In genomic region chr17:44331249-44331760, GRCh38 we compare ENCODE assay signal across 8 cellular contexts. TPM values are rescaled to one million over a fixed set of nuclear protein-coding genes. Genes with fewer than 3 reads are reported as not detected.
DNase-seq lines count a peak whose midpoint lies in the region; ATAC-seq and TF ChIP-seq lines count a peak whose summit lies in the region.

No MANE protein-coding gene starts in this region.

- H3K27ac Mint-ChIP-seq in HFFc6: no peak overlapping the region; the same call in 1 of the 2 replicates

- peaks cover 0 to 2% of the 10 kb centered on the region in 2 donors for H3K4me1 ChIP-seq in lung (ENCODE audit: control insufficient read depth in 2 of 2, insufficient read depth in 2 of 2, low read length in 2 of 2)

- DNase-seq in HFFc6 (peak; percentile 59), NCI-H748 (lab: John Stamatoyannopoulos, UW; ENCODE audit: unreplicated experiment) (peak; percentile 87), dorsolateral prefrontal cortex (peak in 4 of 10 donors; percentile 60 to 86 (median 76)), lung (ENCODE audit: low spot score) (peak; percentile 83)
- peak; percentile 73 to 84 for DNase-seq in activated CD4-positive, alpha-beta T cell treated with anti-CD3 and anti-CD28 coated beads, Interleukin-2, amount 50 U/mL, for 48 hours
- DNase-seq in stimulated activated naive CD4-positive, alpha-beta T cell (lab: John Stamatoyannopoulos, UW): peak; percentile 44 to 85 (median 56)

- peaks cover 5% of the 10 kb centered on the region for H3K27me3 Mint-ChIP-seq in HFFc6 (ENCODE audit: insufficient read depth)

- no peak for ATAC-seq in lung (ENCODE audit: insufficient read depth, low FRiP score)
- no peak for ATAC-seq in GM18520 (IDR thresholded peaks at IDR 0.05; ENCODE audit: unreplicated experiment)

- WGBS in lung, 2 donors: 4% methylated on average over 7 of the region's 7 CpGs

- H3K27ac ChIP-seq in C4-2B (no peak overlapping the region), dorsolateral prefrontal cortex (peak overlapping the region in 26 of 59 donors; percentile 4 to 74 (median 44)), lung (ENCODE audit: low read depth in 1 of 2, low read length in 1 of 2) (no peak overlapping the region)

- no peaks in the 10 kb centered on the region for H3K9me3 Mint-ChIP-seq in HFFc6

- TF ChIP-seq CTCF in C4-2B (conservative IDR thresholded peaks at IDR 0.05): peak; percentile 80
- peak; percentile 92 for TF ChIP-seq CTCF in HFFc6 (IDR thresholded peaks at IDR 0.05)
- peak; percentile 76 to 96 (median 86) for TF ChIP-seq CTCF in dorsolateral prefrontal cortex (IDR thresholded peaks at IDR 0.05 in 54 of 56, conservative IDR thresholded peaks at IDR 0.05 in 2 of 56; ENCODE audit: low read depth in 1 of 56, partially characterized antibody in 56 of 56)
- peak; percentile 71 for TF ChIP-seq CTCF in lung (IDR thresholded peaks at IDR 0.05; ENCODE audit: control extremely low read depth, extremely low read depth)

- H3K4me1 Mint-ChIP-seq in HFFc6 (ENCODE audit: low read depth): peaks cover 25% of the 10 kb centered on the region

- no peak overlapping the region for H3K4me3 Mint-ChIP-seq in HFFc6

- no peaks in the 10 kb centered on the region for H3K36me3 ChIP-seq in lung (ENCODE audit: control insufficient read depth in 2 of 2, insufficient read depth in 2 of 2, low read length in 2 of 2)

- intact Hi-C loops in dorsolateral prefrontal cortex (cut with DNase I): no loop called here

- H3K27me3 ChIP-seq in dorsolateral prefrontal cortex: no peaks in the 10 kb centered on the region
- no peaks in the 10 kb centered on the region for H3K27me3 ChIP-seq in lung (ENCODE audit: control insufficient read depth, insufficient read depth)

- no peaks in the 10 kb centered on the region for H3K36me3 Mint-ChIP-seq in HFFc6 (ENCODE audit: low read depth)

- no peaks in the 10 kb centered on the region for H3K9me3 ChIP-seq in lung (ENCODE audit: control insufficient read depth in 2 of 2, insufficient read depth in 1 of 2, low read length in 1 of 2)

- H3K4me3 ChIP-seq in dorsolateral prefrontal cortex (peak overlapping the region in 15 of 59 donors; percentile 0 to 33 (median 17)), lung (no peak overlapping the region)

RNA-seq across cellular contexts. Expression of gene SLC25A39, which starts 6.7 kb away (rescaled TPM):
- total RNA-seq in HFFc6 (2021; fragmentation: NEBNext Ultra II Directional; extraction: Animal tissue kit (Norgen Biotek cat#: 25700)): 100 to 1,000 TPM in 5 of 6 experiments, 10 to 100 TPM in 1; 94.8 to 116 (median 108) TPM
- total RNA-seq in dorsolateral prefrontal cortex (100 to 1,000 TPM in 1 of 120 experiments, 10 to 100 TPM in 119; 42.3 to 102 (median 61.2) TPM), lung (100 to 1,000 TPM in 1 of 2 donors, 10 to 100 TPM in 1; 66.4 to 134 TPM)
- 100 to 1,000 TPM; 104 to 130 TPM for polyA plus RNA-seq in lung

RNA-seq across cellular contexts. Expression of gene GRN, which starts 13.8 kb away (rescaled TPM):
- total RNA-seq in HFFc6 (2021; fragmentation: NEBNext Ultra II Directional; extraction: Animal tissue kit (Norgen Biotek cat#: 25700)): 100 to 1,000 TPM; 186 to 249 (median 221) TPM
- total RNA-seq in dorsolateral prefrontal cortex (100 to 1,000 TPM in 7 of 120 experiments, 10 to 100 TPM in 113; 42.3 to 110 (median 70.1) TPM), lung (100 to 1,000 TPM; 300 to 753 TPM)
- 100 to 1,000 TPM; 160 to 719 TPM for polyA plus RNA-seq in lung

RNA-seq across cellular contexts. Expression of gene RUNDC3A, which starts 22.9 kb away (rescaled TPM):
- under 1 TPM in 1 of 6 experiments, not detected in 5; 0.17 TPM for total RNA-seq in HFFc6 (2021; fragmentation: NEBNext Ultra II Directional; extraction: Animal tissue kit (Norgen Biotek cat#: 25700))
- 100 to 1,000 TPM; 123 to 489 (median 370) TPM for total RNA-seq in dorsolateral prefrontal cortex
- total RNA-seq in lung: 1 to 10 TPM in 1 of 2 donors, under 1 TPM in 1; 0.61 to 4.9 TPM
- polyA plus RNA-seq in lung: under 1 TPM; 0.70 to 0.91 TPM

RNA-seq across cellular contexts. Expression of gene FAM171A2, which starts 32.3 kb away (rescaled TPM):
- 1 to 10 TPM; 1.6 to 1.9 (median 1.8) TPM for total RNA-seq in HFFc6 (2021; fragmentation: NEBNext Ultra II Directional; extraction: Animal tissue kit (Norgen Biotek cat#: 25700))
- total RNA-seq in dorsolateral prefrontal cortex: 10 to 100 TPM; 17.3 to 81.0 (median 52.3) TPM
- total RNA-seq in lung: 1 to 10 TPM; 1.1 to 8.0 TPM
- polyA plus RNA-seq in lung: under 1 TPM; 0.47 TPM

RNA-seq across cellular contexts. Expression of gene ITGA2B, which starts 58.1 kb away (rescaled TPM):
- under 1 TPM in 2 of 6 experiments, not detected in 4; 0.18 to 0.19 TPM for total RNA-seq in HFFc6 (2021; fragmentation: NEBNext Ultra II Directional; extraction: Animal tissue kit (Norgen Biotek cat#: 25700))
- 10 to 100 TPM in 53 of 120 experiments, 1 to 10 TPM in 67; 3.3 to 25.4 (median 9.6) TPM for total RNA-seq in dorsolateral prefrontal cortex
- total RNA-seq in lung: 1 to 10 TPM; 2.1 to 9.2 TPM
- 1 to 10 TPM; 1.4 to 6.3 TPM for polyA plus RNA-seq in lung

Comparison
In these comparisons a context has a peak if more than half of its experiments do, and no peak if none do; other contexts are left out.
1. RNA of gene RUNDC3A, which starts 22.9 kb away (total RNA-seq): 123 to 489 TPM in dorsolateral prefrontal cortex; 0.61 to 4.9 TPM in lung and 0.17 TPM in HFFc6; every median in the first group is over 10 times any median in the second.
2. Peak in every context shown above with its lines, with median percentiles within 50 percentile points of each other: CTCF ChIP-seq.